1 cellular context compared by ENCODE assay signal in the genomic region with DNA sequence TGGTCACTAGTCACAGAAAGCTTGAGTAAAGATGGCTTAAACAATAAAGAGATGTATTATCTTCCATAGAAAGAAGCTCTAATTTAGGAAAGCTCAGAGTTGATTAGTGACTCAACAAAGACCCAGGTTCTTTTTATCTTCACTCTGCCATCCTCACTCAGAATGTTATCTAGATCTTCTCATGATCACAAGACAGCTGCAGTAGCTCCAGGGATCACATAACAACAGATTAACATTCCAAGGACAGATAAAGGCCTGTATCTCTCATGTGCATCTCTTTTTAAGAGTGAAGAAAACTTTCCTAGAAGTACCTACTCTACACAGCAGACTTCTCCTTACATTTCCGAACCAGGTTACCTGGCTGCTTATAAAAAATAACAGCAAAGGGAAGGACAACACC.
TF ChIP-seq lines count a peak whose summit lies in the region.

No MANE protein-coding gene starts in this region.

TF ChIP-seq in K562, 482 proteins besides CTCF, POLR2A, EP300 and RAD21 (continued from another document):
- TF ChIP-seq CBFA2T2 (conservative IDR thresholded peaks at IDR 0.05) = 0 out of 2 replicates have a peak, but pooled peaks have one; percentile 11
- peak; percentile 43; the same call in 1 of the 2 replicates for TF ChIP-seq SOX6 (IDR thresholded peaks at IDR 0.05)
- TF ChIP-seq TEAD4 (IDR thresholded peaks at IDR 0.05; ENCODE audit: low read length) = peak; percentile 71
- no peak for TF ChIP-seq TEAD4 (CRISPR knock-in tag; IDR thresholded peaks at IDR 0.05; ENCODE audit: borderline replicate concordance)
- TF ChIP-seq TAL1 (IDR thresholded peaks at IDR 0.05) = peak; percentile 27; the same call in 1 of the 2 replicates
- TF ChIP-seq ZNF766 (CRISPR knock-in tag; conservative IDR thresholded peaks at IDR 0.05) = 0 out of 2 replicates have a peak, but pooled peaks have one; percentile 23
- TF ChIP-seq HEY1 (CRISPR knock-in tag; IDR thresholded peaks at IDR 0.05; ENCODE audit: borderline replicate concordance) = peak; percentile 76; the same call in 1 of the 2 replicates
- TF ChIP-seq RBM14 (IDR thresholded peaks at IDR 0.05; ENCODE audit: borderline replicate concordance, insufficient read depth, low read depth, low read length) = no peak
- TF ChIP-seq, protein P1, sequence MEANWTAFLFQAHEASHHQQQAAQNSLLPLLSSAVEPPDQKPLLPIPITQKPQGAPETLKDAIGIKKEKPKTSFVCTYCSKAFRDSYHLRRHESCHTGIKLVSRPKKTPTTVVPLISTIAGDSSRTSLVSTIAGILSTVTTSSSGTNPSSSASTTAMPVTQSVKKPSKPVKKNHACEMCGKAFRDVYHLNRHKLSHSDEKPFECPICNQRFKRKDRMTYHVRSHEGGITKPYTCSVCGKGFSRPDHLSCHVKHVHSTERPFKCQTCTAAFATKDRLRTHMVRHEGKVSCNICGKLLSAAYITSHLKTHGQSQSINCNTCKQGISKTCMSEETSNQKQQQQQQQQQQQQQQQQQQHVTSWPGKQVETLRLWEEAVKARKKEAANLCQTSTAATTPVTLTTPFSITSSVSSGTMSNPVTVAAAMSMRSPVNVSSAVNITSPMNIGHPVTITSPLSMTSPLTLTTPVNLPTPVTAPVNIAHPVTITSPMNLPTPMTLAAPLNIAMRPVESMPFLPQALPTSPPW (CRISPR knock-in tag; IDR thresholded peaks at IDR 0.05) = peak; percentile 19; the same call in 1 of the 2 replicates
- TF ChIP-seq ARID1B (IDR thresholded peaks at IDR 0.05) = peak; percentile 37
- peak in 1 of 2 experiments; percentile 96; a peak in 2 of 4 replicates for TF ChIP-seq TEAD1 (CRISPR knock-in tag; IDR thresholded peaks at IDR 0.05)
- TF ChIP-seq CBFA2T3 (IDR thresholded peaks at IDR 0.05) = peak; percentile 55
- peak; percentile 36; the same call in 1 of the 2 replicates for TF ChIP-seq ESRRA (IDR thresholded peaks at IDR 0.05; ENCODE audit: borderline replicate concordance, low read depth)
- TF ChIP-seq RUNX1 (IDR thresholded peaks at IDR 0.05; ENCODE audit: low read depth) = no peak
- TF ChIP-seq RBBP5 (IDR thresholded peaks at IDR 0.05; ENCODE audit: borderline replicate concordance, insufficient read depth, low read length, poor library complexity, severe bottlenecking) = no peak
